8 cellular contexts compared by ENCODE assay signal in the genomic region with DNA sequence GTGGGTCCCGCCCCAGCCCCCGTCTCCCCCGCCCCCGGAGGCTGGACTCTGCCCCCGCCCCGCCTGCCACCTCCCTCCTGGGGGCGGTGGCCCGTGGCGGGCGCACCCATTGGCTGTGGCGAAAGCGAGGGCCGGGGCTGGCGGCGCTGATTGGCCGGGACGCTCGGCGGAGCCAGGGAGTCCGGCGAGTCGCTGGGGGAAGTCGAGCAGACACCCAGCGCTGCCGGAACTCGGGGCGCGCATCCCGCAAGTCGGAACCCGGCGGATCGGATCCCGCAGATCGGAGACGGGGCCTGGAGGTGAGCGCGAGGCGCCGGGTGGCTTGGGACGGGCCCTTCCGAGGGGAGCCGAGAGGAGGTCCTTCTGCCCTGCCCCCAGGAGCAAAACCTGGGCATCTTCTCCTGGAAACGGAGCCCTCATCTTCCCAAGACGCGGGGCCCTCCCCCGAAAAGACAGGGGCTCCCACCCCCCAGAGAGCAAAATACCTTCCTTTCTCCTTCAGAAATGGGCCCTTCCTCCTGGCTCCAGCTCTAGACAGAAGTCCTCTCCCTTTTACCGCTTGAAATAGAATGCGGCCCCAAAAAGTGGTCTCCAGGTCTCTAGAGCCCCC. TPM values are rescaled to one million over a fixed set of nuclear protein-coding genes. Genes with fewer than 3 reads are reported as not detected.
A peak's percentile ranks its signal among the peaks of the same experiment; 100 is the strongest.
DNase-seq lines count a peak whose midpoint lies in the region; TF ChIP-seq lines count a peak whose summit lies in the region.

A gene (plus strand): TSS at position 205 of the 610 bp plus-strand sequence. CDS start 61,123 bp downstream, outside the sequence.

- WGBS in GM23248 (ENCODE audit: low coverage in 1 of 2, low lambda C conversion rate in 2 of 2, missing lambda C conversion rate in 2 of 2), 2 experiments: 3 to 4% methylated on average over 41 to 49 of the region's 49 CpGs

- H3K27ac ChIP-seq in GM23248 (no peak within 1 kb of the TSS), KOPT-K1 (ENCODE audit: low read depth, low read length, poor library complexity, severe bottlenecking) (peak within 1 kb of the TSS; percentile 44), neutrophil (peak within 1 kb of the TSS; percentile 47), substantia nigra (ENCODE audit: low read depth, low read length, poor library complexity, severe bottlenecking) (peak within 1 kb of the TSS; percentile 69)

- peak; percentile 38 for TF ChIP-seq CTCF in neutrophil (IDR thresholded peaks at IDR 0.05)

- H2AFZ ChIP-seq in GM23248: peak within 1 kb of the TSS; percentile 91

- peak within 1 kb of the TSS; percentile 87 for H3K4me3 ChIP-seq in GM23248
- H3K4me3 ChIP-seq in neutrophil (ENCODE audit: low read depth in 1 of 2, low read length in 1 of 2): peak within 1 kb of the TSS; percentile 53 to 65

- H3F3A ChIP-seq in GM23248 (ENCODE audit: insufficient read depth): peaks cover 18% of the 10 kb centered on the region

- no peaks in the 10 kb centered on the region for H3K79me2 ChIP-seq in GM23248 (ENCODE audit: insufficient read depth)

- H3K9ac ChIP-seq in GM23248: peak within 1 kb of the TSS; percentile 76

- in situ Hi-C loops in GM23248 (cut with MboI): no loop called here

- no peaks in the 10 kb centered on the region for H3K9me2 ChIP-seq in GM23248 (ENCODE audit: insufficient read depth)

- DNase-seq in EL (peak; percentile 81), GM23248 (peak; percentile 93), SHP77 treated with DMSO at 0.1 percent for 48 hours (lab: John Stamatoyannopoulos, UW) (peak; percentile 34), foreskin melanocyte (peak; percentile 57), substantia nigra (lab: John Stamatoyannopoulos, UW) (peak; percentile 30 to 96 (median 88))
- peak; percentile 55 to 84 (median 71) for DNase-seq in activated naive CD4-positive, alpha-beta T cell (lab: John Stamatoyannopoulos, UW)

- no peaks in the 10 kb centered on the region for H3K9me3 ChIP-seq in GM23248 (ENCODE audit: low read depth)
- H3K9me3 ChIP-seq in KOPT-K1 (ENCODE audit: insufficient read depth, low read length, poor library complexity, severe bottlenecking): peaks cover 3% of the 10 kb centered on the region
- H3K9me3 ChIP-seq in neutrophil: no peaks in the 10 kb centered on the region

- no peaks in the 10 kb centered on the region for H4K20me1 ChIP-seq in GM23248 (ENCODE audit: insufficient read depth)

- no peaks in the 10 kb centered on the region for H3K36me3 ChIP-seq in GM23248 (ENCODE audit: low read depth)
- H3K36me3 ChIP-seq in KOPT-K1 (ENCODE audit: insufficient read depth, low read length): no peaks in the 10 kb centered on the region
- peaks cover 14% of the 10 kb centered on the region for H3K36me3 ChIP-seq in neutrophil

- H3K4me1 ChIP-seq in GM23248 (ENCODE audit: insufficient read depth) (peaks cover 25% of the 10 kb centered on the region), neutrophil (ENCODE audit: control insufficient read depth in 1 of 2, insufficient read depth in 1 of 2, low read depth in 1 of 2, low read length in 1 of 2) (peaks cover 12 to 20% of the 10 kb centered on the region in 2 experiments)

- peak within 1 kb of the TSS; percentile 93 for H3K4me2 ChIP-seq in GM23248 (ENCODE audit: unreplicated experiment)

- H3K27me3 ChIP-seq in GM23248 (replicated peaks; ENCODE audit: insufficient read depth) (no peaks in the 10 kb centered on the region), neutrophil (peaks cover 18% of the 10 kb centered on the region)

RNA-seq across cellular contexts. Expression of the gene that starts here (rescaled TPM):
- 5.2 and 8.0 TPM in 2 replicates for total RNA-seq in GM23248 (2014; rRNA removed; shearing (Covaris generic))
- polyA plus RNA-seq in GM23248 (2016; fragmentation: Nextera tagmentation; extraction: Ambion mirVana): 4.0 and 4.7 TPM in 2 replicates

Comparison
In these comparisons a context has a peak if more than half of its experiments do, and no peak if none do; other contexts are left out.
1. DNase-seq: peak in every context shown above with its lines; median percentile 93 in GM23248; 88 in substantia nigra; 81 in EL; 71 in activated naive CD4-positive, alpha-beta T cell; 57 in foreskin melanocyte; 34 in SHP77 treated with DMSO at 0.1 percent for 48 hours.